In the genomic region with DNA sequence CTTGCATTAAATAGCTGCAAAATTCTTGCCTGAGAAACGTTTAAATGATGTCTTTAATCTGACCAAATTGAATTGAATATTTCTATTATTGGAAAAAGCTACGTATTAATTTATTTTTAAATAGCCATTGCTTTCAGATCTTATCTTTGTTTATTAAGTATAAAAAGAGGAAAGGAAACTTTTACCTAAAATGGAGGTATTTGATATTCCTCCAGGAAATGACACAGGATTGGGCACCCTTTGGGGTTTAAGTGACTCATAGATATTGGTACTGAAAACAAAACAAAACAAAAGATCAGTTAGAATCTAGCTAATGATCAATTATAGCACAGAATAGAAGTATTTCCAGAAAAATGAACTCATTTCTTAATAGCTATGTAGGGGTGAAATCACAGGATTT, we compare ENCODE assay signal across 13 cellular contexts. TPM values are rescaled to one million over a fixed set of nuclear protein-coding genes. Genes with fewer than 3 reads are reported as not detected.
A peak's percentile ranks its signal among the peaks of the same experiment; 100 is the strongest.
DNase-seq lines count a peak whose midpoint lies in the region; TF ChIP-seq lines count a peak whose summit lies in the region.
"Had no signal": no experiment of that assay in that cellular context is flagged by ENCODE, and none has a peak within 500 bp of the region (broad histone marks: within the 10 kb centered on the region; RNA-seq: fewer than 3 reads in every experiment).

No MANE protein-coding gene starts in this region.

- DNase-seq in HT1080 (ENCODE audit: low read depth) (peak; percentile 30), brain microvascular endothelial cell (no peak), hepatocyte (ENCODE audit: low spot score) (no peak), HPDE6-E6E7 (ENCODE audit: extremely low spot score) (no peak), DMS 273 (lab: John Stamatoyannopoulos, UW; ENCODE audit: unreplicated experiment) (no peak)
- DNase-seq in activated naive CD4-positive, alpha-beta T cell treated with anti-CD3 and anti-CD28 coated beads, Interleukin-2, amount 50 U/mL, for 16 hours: no peak
- no peak for DNase-seq in stimulated activated naive CD4-positive, alpha-beta T cell (lab: John Stamatoyannopoulos, UW)
- DNase-seq: activated CD4-positive, alpha-beta memory T cell treated with anti-CD3 and anti-CD28 coated beads, Interleukin-2, amount 10 ng/mL, durations not matched to agents 7 days and 5 days; effector CD8-positive, alpha-beta T cell; NCI-H2081; SIG-M5; stimulated activated CD4-positive, alpha-beta T cell treated with anti-CD3 and anti-CD28 coated beads, Interleukin-12 subunit alpha, Interleukin-12 subunit beta, amount 100 ng/mL, for 4 hours had no signal

- 70% methylated on average over 2 of the region's 2 CpGs for WGBS in hepatocyte (ENCODE audit: low lambda C conversion rate, missing lambda C conversion rate)

- no peaks in the 10 kb centered on the region for H3K9me3 ChIP-seq in hepatocyte (ENCODE audit: low read depth)

- H3K36me3 ChIP-seq in brain microvascular endothelial cell (replicated peaks) (peaks cover 5% of the 10 kb centered on the region), hepatocyte (replicated peaks; ENCODE audit: insufficient read depth, low read depth) (no peaks in the 10 kb centered on the region)

- H4K20me1 ChIP-seq in hepatocyte (ENCODE audit: insufficient read depth, poor library complexity, severe bottlenecking): no peaks in the 10 kb centered on the region

- peak overlapping the region; percentile 30 for H3K4me2 ChIP-seq in hepatocyte

- H2AFZ ChIP-seq in hepatocyte: no peak overlapping the region

- peak overlapping the region; percentile 39 for H3K4me3 ChIP-seq in brain microvascular endothelial cell (ENCODE audit: low read depth, low read length)
- no peak overlapping the region for H3K4me3 ChIP-seq in hepatocyte
- peak overlapping the region in 2 of 7 experiments; percentile 19 to 30 for H3K4me3 ChIP-seq in skin epidermis

- H3K27ac ChIP-seq in brain microvascular endothelial cell (peak overlapping the region; percentile 76), hepatocyte (peak overlapping the region; percentile 53), skin epidermis (peak overlapping the region in 17 of 21 experiments; percentile 30 to 83 (median 69))

- in situ Hi-C loops in brain microvascular endothelial cell (cut with HindIII; ENCODE audit: low pct_ligation_motif_present, low sequenced_read_pairs): no loop called here

- TF ChIP-seq CTCF in brain microvascular endothelial cell (IDR thresholded peaks at IDR 0.05; ENCODE audit: low read depth, low read length, missing control alignments) (no peak), hepatocyte (IDR thresholded peaks at IDR 0.05; ENCODE audit: poor library complexity) (no peak)

- peaks cover 21% of the 10 kb centered on the region for H3K4me1 ChIP-seq in hepatocyte (ENCODE audit: insufficient read depth)

- no peaks in the 10 kb centered on the region for H3K9me2 ChIP-seq in hepatocyte (replicated peaks; ENCODE audit: insufficient read depth)

- H3K27me3 ChIP-seq in brain microvascular endothelial cell (replicated peaks) (no peaks in the 10 kb centered on the region), hepatocyte (no peaks in the 10 kb centered on the region)

- H3K79me2 ChIP-seq in hepatocyte: peaks cover 94% of the 10 kb centered on the region

RNA-seq across cellular contexts. Expression of gene PLS3, which starts 34.1 kb away (rescaled TPM):
- total RNA-seq in HT1080 (2014; rRNA removed; shearing (Covaris generic)): 110 and 121 TPM in 2 replicates
- polyA plus RNA-seq in HT1080 (2015; cell fraction: cytosol; rRNA removed): 161 and 188 TPM in 2 replicates
- polyA plus RNA-seq in HT1080 (2015; cell fraction: nucleus; rRNA removed): 265 and 308 TPM in 2 replicates
- total RNA-seq in hepatocyte: 315 and 361 TPM in 2 replicates
- 244 and 277 TPM in 2 replicates for polyA plus RNA-seq in hepatocyte
